ENCODE assay signal across 8 cellular contexts in the genomic region with DNA sequence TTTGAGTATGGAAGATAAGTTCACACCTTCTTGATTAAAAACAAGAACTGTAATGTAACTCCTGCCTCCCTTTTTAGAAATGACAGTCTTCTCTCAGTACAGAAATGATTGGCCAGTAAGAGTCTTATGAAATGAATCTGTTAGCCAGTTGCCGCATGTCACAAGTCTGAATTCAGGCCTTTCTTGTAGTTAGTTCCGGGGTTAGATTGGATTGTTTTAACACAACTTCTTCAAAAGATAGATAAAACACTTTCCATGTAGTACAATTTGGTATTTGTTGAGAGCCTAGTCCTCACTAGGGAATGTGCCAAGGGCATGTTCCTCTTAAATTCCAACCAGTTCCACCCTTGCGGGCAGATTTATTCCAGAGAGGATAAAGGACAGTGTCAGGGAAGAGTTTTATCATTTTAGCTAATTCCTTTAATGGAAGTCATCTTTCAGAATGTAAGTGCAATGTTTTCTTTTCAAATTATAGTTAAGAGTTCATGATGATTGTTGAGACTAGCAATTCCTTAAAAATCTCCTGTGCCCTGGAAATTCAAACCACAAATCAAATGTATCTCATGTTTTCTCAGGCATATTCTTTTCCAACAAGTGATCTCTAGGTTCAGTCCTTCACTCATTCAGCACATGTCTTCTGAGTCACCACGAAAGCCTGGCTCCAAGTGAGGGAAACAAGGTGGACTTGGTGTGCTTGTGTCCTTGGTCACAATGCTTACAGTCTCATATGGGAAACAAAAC. TPM values are rescaled to one million over a fixed set of nuclear protein-coding genes. Genes with fewer than 3 reads are reported as not detected.
DNase-seq lines count a peak whose midpoint lies in the region; ATAC-seq and TF ChIP-seq lines count a peak whose summit lies in the region.

No MANE protein-coding gene starts in this region.

- H3K36me3 ChIP-seq in HEK293 (ENCODE audit: control insufficient read depth in 2 of 2, insufficient read depth in 1 of 2, low read length in 2 of 2) (no peaks in the 10 kb centered on the region; a peak in 1 of 3 replicates), PC-9 (ENCODE audit: low read depth) (no peaks in the 10 kb centered on the region), hepatocyte (replicated peaks; ENCODE audit: insufficient read depth, low read depth) (no peaks in the 10 kb centered on the region)

- 84% methylated on average over 4 of the region's 4 CpGs for WGBS in hepatocyte (ENCODE audit: low lambda C conversion rate, missing lambda C conversion rate)

- H3K27ac ChIP-seq in HEK293 (ENCODE audit: extremely low read depth, low read depth, low read length): peak overlapping the region; percentile 60
- no peak overlapping the region for H3K27ac ChIP-seq in PC-9
- H3K27ac ChIP-seq in hepatocyte: peak overlapping the region; percentile 6

- H3K4me3 ChIP-seq in HEK293 (ENCODE audit: low read depth, low read length) (no peak overlapping the region), PC-9 (no peak overlapping the region), hepatocyte (no peak overlapping the region)

- DNase-seq in PC-9 (no peak), hepatocyte (ENCODE audit: low spot score) (peak; percentile 11), cerebellum (ENCODE audit: low spot score) (no peak), GM19240 (ENCODE audit: insufficient read length, low spot score) (no peak), CD1c-positive myeloid dendritic cell (ENCODE audit: extremely low spot score) (no peak), G401 (ENCODE audit: low spot score) (no peak)

- in situ Hi-C loops in G401 (cut with HindIII; ENCODE audit: low sequenced_read_pairs): no loop called here

- no TSS peak for BruUV-seq in PC-9 (replicated peaks; lab: Mats Ljungman, UMichigan)

- H3K4me2 ChIP-seq in PC-9: 0 out of 2 replicates have a peak overlapping the region, but pooled peaks have one; percentile 77
- peak overlapping the region; percentile 86 for H3K4me2 ChIP-seq in hepatocyte

- H2AFZ ChIP-seq in PC-9: no peak overlapping the region
- H2AFZ ChIP-seq in hepatocyte: no peak overlapping the region

- H3K9me3 ChIP-seq in HEK293 (ENCODE audit: control insufficient read depth, insufficient read depth, low read depth, low read length): no peaks in the 10 kb centered on the region
- no peaks in the 10 kb centered on the region for H3K9me3 ChIP-seq in PC-9 (ENCODE audit: insufficient read depth, low read depth)
- H3K9me3 ChIP-seq in hepatocyte (ENCODE audit: low read depth): no peaks in the 10 kb centered on the region

- no peak for TF ChIP-seq CTCF in HEK293 (tag by site-specific recombination; IDR thresholded peaks at IDR 0.05)
- TF ChIP-seq CTCF in PC-9 (conservative IDR thresholded peaks at IDR 0.05): no peak
- TF ChIP-seq CTCF in hepatocyte (IDR thresholded peaks at IDR 0.05; ENCODE audit: poor library complexity): no peak

- CTCF ChIA-PET in HEK293 (lab: Yijun Ruan, JAX): interaction anchor here (1.6 kb wide), 1 partner anchor 13 kb away, joined by 4 read pairs; no protein-coding TSS in a partner anchor
- CTCF ChIA-PET in PC-9 (lab: Charles Lee): no interaction called here

- POLR2A ChIA-PET in HEK293 (lab: Yijun Ruan, JAX) (no interaction called here), PC-9 (lab: Charles Lee; ENCODE audit: unreplicated experiment) (interaction anchor here (0.6 kb wide), 1 partner anchor 212 kb away, joined by 7 read pairs; no protein-coding TSS in a partner anchor)

- intact Hi-C loops in PC-9 (cut with micrococcal nuclease; ENCODE audit: unreplicated experiment): no loop called here

- H3K9me2 ChIP-seq in PC-9 (ENCODE audit: insufficient read depth): no peaks in the 10 kb centered on the region
- no peaks in the 10 kb centered on the region for H3K9me2 ChIP-seq in hepatocyte (replicated peaks; ENCODE audit: insufficient read depth)

- H3K27me3 ChIP-seq in PC-9 (ENCODE audit: insufficient read depth, low read depth) (no peaks in the 10 kb centered on the region), hepatocyte (no peaks in the 10 kb centered on the region)

- H4K20me1 ChIP-seq in PC-9 (ENCODE audit: insufficient read depth) (no peaks in the 10 kb centered on the region), hepatocyte (ENCODE audit: insufficient read depth, poor library complexity, severe bottlenecking) (peaks cover 50% of the 10 kb centered on the region)

- H3K79me2 ChIP-seq in PC-9 (ENCODE audit: low read depth) (peaks cover 72% of the 10 kb centered on the region), hepatocyte (peaks cover 83% of the 10 kb centered on the region)

- H3K4me1 ChIP-seq in HEK293 (ENCODE audit: control insufficient read depth, insufficient read depth, low read length): peaks cover 25% of the 10 kb centered on the region
- peaks cover 30% of the 10 kb centered on the region for H3K4me1 ChIP-seq in PC-9 (replicated peaks; ENCODE audit: insufficient read depth)
- H3K4me1 ChIP-seq in hepatocyte (ENCODE audit: insufficient read depth): no peaks in the 10 kb centered on the region

- H3F3A ChIP-seq in PC-9 (ENCODE audit: insufficient read depth, low read depth): peaks cover 6% of the 10 kb centered on the region

- peak; percentile 59 for ATAC-seq in GM18519 (IDR thresholded peaks at IDR 0.05; ENCODE audit: low FRiP score, unreplicated experiment)

TF ChIP-seq in HEK293, 187 proteins besides CTCF, POLR2A, EP300 and RAD21:
- TF ChIP-seq, protein P1, sequence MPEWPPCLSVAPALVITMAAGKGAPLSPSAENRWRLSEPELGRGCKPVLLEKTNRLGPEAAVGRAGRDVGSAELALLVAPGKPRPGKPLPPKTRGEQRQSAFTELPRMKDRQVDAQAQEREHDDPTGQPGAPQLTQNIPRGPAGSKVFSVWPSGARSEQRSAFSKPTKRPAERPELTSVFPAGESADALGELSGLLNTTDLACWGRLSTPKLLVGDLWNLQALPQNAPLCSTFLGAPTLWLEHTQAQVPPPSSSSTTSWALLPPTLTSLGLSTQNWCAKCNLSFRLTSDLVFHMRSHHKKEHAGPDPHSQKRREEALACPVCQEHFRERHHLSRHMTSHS (tag by site-specific recombination; IDR thresholded peaks at IDR 0.05): no peak
- peak; percentile 61 for TF ChIP-seq PRDM6 (tag by site-specific recombination; IDR thresholded peaks at IDR 0.05)

RNA-seq across cellular contexts. Expression of gene FHIP2A, which starts 4.1 kb away (rescaled TPM):
- total RNA-seq in PC-9 (2021) (16.0 and 18.3 TPM in 2 replicates), hepatocyte (23.8 and 24.6 TPM in 2 replicates), cerebellum (33.9 TPM)
- polyA plus RNA-seq in hepatocyte: 9.5 and 18.0 TPM in 2 replicates
- total RNA-seq in G401 (2014; rRNA removed; shearing (Covaris generic)): 1.4 and 5.0 TPM in 2 replicates
